ENCODE assay signal across 9 cellular contexts in genomic region chrX:34365482-34365881, GRCh38.
DNase-seq lines count a peak whose midpoint lies in the region; ATAC-seq, FAIRE-seq and TF ChIP-seq lines count a peak whose summit lies in the region.
"Had no signal": no experiment of that assay in that cellular context is flagged by ENCODE, and none has a peak within 500 bp of the region (broad histone marks: within the 10 kb centered on the region; RNA-seq: fewer than 3 reads in every experiment).

No MANE protein-coding gene starts in this region.

- no peak overlapping the region for H3K4me3 Mint-ChIP-seq in stimulated activated effector memory CD8-positive, alpha-beta T cell treated with anti-CD3 and anti-CD28 coated beads, Interleukin-12 subunit alpha, Interleukin-12 subunit beta, amount 100 ng/mL, for 72 hours
- H3K4me3 Mint-ChIP-seq: activated CD4-positive, alpha-beta T cell treated with anti-CD3 and anti-CD28 coated beads, Interleukin-2, amount 10 ng/mL, durations not matched to agents 7 days and 5 days had no signal

- H3K27ac Mint-ChIP-seq in stimulated activated effector memory CD8-positive, alpha-beta T cell treated with anti-CD3 and anti-CD28 coated beads, Interleukin-12 subunit alpha, Interleukin-12 subunit beta, amount 100 ng/mL, for 72 hours: no peak overlapping the region
- H3K27ac Mint-ChIP-seq: activated CD4-positive, alpha-beta T cell treated with anti-CD3 and anti-CD28 coated beads, Interleukin-2, amount 10 ng/mL, durations not matched to agents 7 days and 5 days had no signal

- no peaks in the 10 kb centered on the region for H3K36me3 Mint-ChIP-seq in stimulated activated effector memory CD8-positive, alpha-beta T cell treated with anti-CD3 and anti-CD28 coated beads, Interleukin-12 subunit alpha, Interleukin-12 subunit beta, amount 100 ng/mL, for 72 hours

- H3K27ac ChIP-seq in AG04450 (ENCODE audit: low read depth, low read length) (no peak overlapping the region), ascending aorta (no peak overlapping the region)

- no peaks in the 10 kb centered on the region for H3K36me3 ChIP-seq in ascending aorta
- H3K36me3 ChIP-seq in kidney epithelial cell (ENCODE audit: control insufficient read depth, insufficient read depth, low read length): no peaks in the 10 kb centered on the region

- H3K9me3 Mint-ChIP-seq in stimulated activated effector memory CD8-positive, alpha-beta T cell treated with anti-CD3 and anti-CD28 coated beads, Interleukin-12 subunit alpha, Interleukin-12 subunit beta, amount 100 ng/mL, for 72 hours: peaks cover 9% of the 10 kb centered on the region
- H3K9me3 Mint-ChIP-seq: activated CD4-positive, alpha-beta T cell treated with anti-CD3 and anti-CD28 coated beads, Interleukin-2, amount 10 ng/mL, durations not matched to agents 7 days and 5 days had no signal

- no peak for FAIRE-seq in frontal cortex (lab: Jason Lieb, UNC)

- ATAC-seq in stimulated activated effector memory CD8-positive, alpha-beta T cell treated with anti-CD3 and anti-CD28 coated beads, Interleukin-12 subunit alpha, Interleukin-12 subunit beta, amount 100 ng/mL, for 72 hours: no peak
- no peak for ATAC-seq in HG02642 (IDR thresholded peaks at IDR 0.05; ENCODE audit: poor library complexity, unreplicated experiment)

- TF ChIP-seq CTCF in AG04450 (IDR thresholded peaks at IDR 0.05; ENCODE audit: low read depth, low read length) (0 out of 2 replicates have a peak, but pooled peaks have one; percentile 4), ascending aorta (IDR thresholded peaks at IDR 0.05) (peak in 2 of 3 experiments; percentile 19 to 52), kidney epithelial cell (IDR thresholded peaks at IDR 0.05; ENCODE audit: insufficient read depth, low read length, poor library complexity, severe bottlenecking) (peak; percentile 43)

- no peaks in the 10 kb centered on the region for H3K27me3 ChIP-seq in AG04450 (ENCODE audit: control insufficient read depth, insufficient read depth, low read length)
- H3K27me3 ChIP-seq in ascending aorta: no peaks in the 10 kb centered on the region
- H3K27me3 ChIP-seq in kidney epithelial cell (ENCODE audit: control insufficient read depth, insufficient read depth, low read length): no peaks in the 10 kb centered on the region

- intact Hi-C loops in ascending aorta (cut with DNase I): loop anchor here (10.0 kb wide), 1 partner anchor 439 kb away; no protein-coding TSS in a partner anchor

- DNase-seq in AG04450 (ENCODE audit: low read depth, low spot score) (no peak), HEK293T (ENCODE audit: extremely low spot score) (peak; percentile 24), ascending aorta (ENCODE audit: low spot score in 2 of 2) (no peak), kidney epithelial cell (ENCODE audit: low read depth) (no peak), frontal cortex (ENCODE audit: low spot score in 2 of 2) (no peak), UCSD-AML1 (lab: John Stamatoyannopoulos, UW; ENCODE audit: unreplicated experiment) (no peak)
- no peak for DNase-seq in stimulated activated effector memory CD8-positive, alpha-beta T cell treated with anti-CD3 and anti-CD28 coated beads, Interleukin-12 subunit alpha, Interleukin-12 subunit beta, amount 100 ng/mL, for 72 hours (ENCODE audit: low spot score in 2 of 2)
- DNase-seq: activated CD4-positive, alpha-beta T cell treated with anti-CD3 and anti-CD28 coated beads, Interleukin-2, amount 10 ng/mL, durations not matched to agents 7 days and 5 days had no signal

- H3K4me1 ChIP-seq in ascending aorta: no peaks in the 10 kb centered on the region

- CTCF ChIA-PET in AG04450 (lab: Charles Lee): interaction anchor here (0.8 kb wide), 1 partner anchor 11 kb away, joined by 3 read pairs; no protein-coding TSS in a partner anchor
- CTCF ChIA-PET in HEK293T (lab: Yijun Ruan, JAX): no interaction called here

- H3K4me3 ChIP-seq in AG04450 (ENCODE audit: low read depth, low read length) (no peak overlapping the region), ascending aorta (no peak overlapping the region), kidney epithelial cell (ENCODE audit: low read depth, low read length) (no peak overlapping the region)

- no peaks in the 10 kb centered on the region for H3K4me1 Mint-ChIP-seq in stimulated activated effector memory CD8-positive, alpha-beta T cell treated with anti-CD3 and anti-CD28 coated beads, Interleukin-12 subunit alpha, Interleukin-12 subunit beta, amount 100 ng/mL, for 72 hours
- H3K4me1 Mint-ChIP-seq: activated CD4-positive, alpha-beta T cell treated with anti-CD3 and anti-CD28 coated beads, Interleukin-2, amount 10 ng/mL, durations not matched to agents 7 days and 5 days had no signal

- POLR2A ChIA-PET in AG04450 (lab: Yijun Ruan, JAX): no interaction called here
- POLR2A ChIA-PET in HEK293T (lab: Yijun Ruan, JAX): no interaction called here

- H3K9me3 ChIP-seq in AG04450 (ENCODE audit: control insufficient read depth, insufficient read depth, low read length) (no peaks in the 10 kb centered on the region), ascending aorta (no peaks in the 10 kb centered on the region)

TF ChIP-seq in HEK293T, 16 proteins besides CTCF, POLR2A, EP300 and RAD21:
- TF ChIP-seq HDGF (IDR thresholded peaks at IDR 0.05; ENCODE audit: borderline replicate concordance): no peak
- TF ChIP-seq FOXK2 (IDR thresholded peaks at IDR 0.05): no peak
- no peak for TF ChIP-seq ZNF384 (IDR thresholded peaks at IDR 0.05)
- TF ChIP-seq FOXM1 (IDR thresholded peaks at IDR 0.05; ENCODE audit: borderline replicate concordance): no peak
- TF ChIP-seq FOXA1 (IDR thresholded peaks at IDR 0.05): no peak
- TF ChIP-seq TARDBP (IDR thresholded peaks at IDR 0.05): no peak
- no peak for TF ChIP-seq SUZ12 (IDR thresholded peaks at IDR 0.05)
- no peak for TF ChIP-seq ELF4 (IDR thresholded peaks at IDR 0.05)
- TF ChIP-seq LEF1 (IDR thresholded peaks at IDR 0.05; ENCODE audit: borderline replicate concordance): no peak
- TF ChIP-seq L3MBTL2 (conservative IDR thresholded peaks at IDR 0.05): no peak
- no peak for TF ChIP-seq ARNT (IDR thresholded peaks at IDR 0.05)
- no peak for TF ChIP-seq CTBP1 (IDR thresholded peaks at IDR 0.05; ENCODE audit: borderline replicate concordance)
- no peak for TF ChIP-seq SP1 (IDR thresholded peaks at IDR 0.05)
- no peak for TF ChIP-seq NFRKB (IDR thresholded peaks at IDR 0.05)
- TF ChIP-seq BHLHE40 (IDR thresholded peaks at IDR 0.05; ENCODE audit: borderline replicate concordance): no peak
- TF ChIP-seq, protein P1, sequence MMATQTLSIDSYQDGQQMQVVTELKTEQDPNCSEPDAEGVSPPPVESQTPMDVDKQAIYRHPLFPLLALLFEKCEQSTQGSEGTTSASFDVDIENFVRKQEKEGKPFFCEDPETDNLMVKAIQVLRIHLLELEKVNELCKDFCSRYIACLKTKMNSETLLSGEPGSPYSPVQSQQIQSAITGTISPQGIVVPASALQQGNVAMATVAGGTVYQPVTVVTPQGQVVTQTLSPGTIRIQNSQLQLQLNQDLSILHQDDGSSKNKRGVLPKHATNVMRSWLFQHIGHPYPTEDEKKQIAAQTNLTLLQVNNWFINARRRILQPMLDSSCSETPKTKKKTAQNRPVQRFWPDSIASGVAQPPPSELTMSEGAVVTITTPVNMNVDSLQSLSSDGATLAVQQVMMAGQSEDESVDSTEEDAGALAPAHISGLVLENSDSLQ (IDR thresholded peaks at IDR 0.05): no peak
